In genomic region chr21:38849776-38850175, GRCh38 we compare ENCODE assay signal across 2 cellular contexts.
TF ChIP-seq lines count a peak whose summit lies in the region.

No MANE protein-coding gene starts in this region.

TF ChIP-seq in endothelial cell of umbilical vein, 7 proteins besides CTCF, POLR2A, EP300 and RAD21 (continued from another document):
- TF ChIP-seq MYC (IDR thresholded peaks at IDR 0.05; ENCODE audit: low read depth, low read length) (no peak), MAX (IDR thresholded peaks at IDR 0.05; ENCODE audit: insufficient read depth, insufficient read length) (no peak)

TF ChIP-seq in liver, 16 proteins besides CTCF, POLR2A, EP300 and RAD21 (continued from another document):
- TF ChIP-seq FOXA2 (IDR thresholded peaks at IDR 0.05) = no peak
- TF ChIP-seq TAF1 (conservative IDR thresholded peaks at IDR 0.05) = no peak
TF ChIP-seq in liver: peak in this region for 1.
